13 cellular contexts compared by ENCODE assay signal in the genomic region with DNA sequence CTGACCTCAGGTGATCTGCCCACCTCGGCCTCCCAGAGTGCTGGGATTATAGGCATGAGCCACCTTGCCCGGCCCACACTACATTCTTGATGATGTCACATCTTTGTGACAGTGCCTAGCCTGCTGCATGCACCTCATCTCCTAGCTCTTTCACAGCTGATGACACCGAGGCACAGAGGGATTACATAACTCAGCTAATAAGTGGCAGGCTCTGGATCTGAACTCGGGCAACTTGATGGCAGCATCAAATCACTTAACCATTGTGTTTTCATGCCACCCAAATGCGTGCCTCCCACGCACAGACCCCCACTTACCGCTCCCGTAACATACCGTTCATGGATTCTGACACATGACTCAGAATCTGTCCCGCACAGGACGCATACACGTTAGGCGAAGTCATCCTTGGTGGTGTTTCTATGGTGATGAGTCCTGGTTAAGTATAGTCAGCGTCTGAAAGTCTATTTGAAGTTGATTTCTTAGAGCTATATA. TPM values are rescaled to one million over a fixed set of nuclear protein-coding genes. Genes with fewer than 3 reads are reported as not detected.
DNase-seq lines count a peak whose midpoint lies in the region; ATAC-seq, FAIRE-seq and TF ChIP-seq lines count a peak whose summit lies in the region.
"Had no signal": no experiment of that assay in that cellular context is flagged by ENCODE, and none has a peak within 500 bp of the region (broad histone marks: within the 10 kb centered on the region; RNA-seq: fewer than 3 reads in every experiment).

No MANE protein-coding gene starts in this region.

- in situ Hi-C loops in astrocyte of the spinal cord (cut with HindIII; ENCODE audit: low sequenced_read_pairs): no loop called here

- H3K4me3 ChIP-seq in astrocyte of the spinal cord (ENCODE audit: low read depth, low read length): no peak overlapping the region
- H3K4me3 ChIP-seq: BLaER1 treated with 17β-estradiol and CSF1 and Interleukin-3, amounts not matched to agents 10 nM and 100 nM had no signal

- DNase-seq in A172 (ENCODE audit: low spot score) (peak; percentile 59), HCEC 1CT (peak; percentile 57), astrocyte of the spinal cord (ENCODE audit: low read depth, low spot score) (peak; percentile 85), kidney glomerular epithelial cell (lab: John Stamatoyannopoulos, UW) (peak; percentile 92), T1000 (lab: John Stamatoyannopoulos, UW) (no peak), cerebellar nuclear complex (lab: John Stamatoyannopoulos, UW) (no peak), frontal cortex (ENCODE audit: low spot score in 2 of 2) (no peak)
- DNase-seq: activated T-cell treated with anti-CD3 and anti-CD28 coated beads, Interleukin-2, amount 50 U/mL, for 48 hours; MV-4-11; NK-92 treated with Interleukin-12 subunit alpha and Interleukin-12 subunit beta, amount 100 ng/mL, for 24 hours had no signal

- no peak for TF ChIP-seq CTCF in astrocyte of the spinal cord (IDR thresholded peaks at IDR 0.05; ENCODE audit: low read depth, low read length)

- no peak for ATAC-seq in GM21576 (IDR thresholded peaks at IDR 0.05; ENCODE audit: unreplicated experiment)

- no peak for FAIRE-seq in frontal cortex (lab: Jason Lieb, UNC)
- FAIRE-seq: keratinocyte had no signal

RNA-seq across cellular contexts. Expression of gene TMEM120B, which starts 7.4 kb away (rescaled TPM):
- total RNA-seq in A172 (2014; rRNA removed; shearing (Covaris generic)): 4.6 and 5.5 TPM in 2 replicates
- 8.6 TPM for total RNA-seq in frontal cortex

RNA-seq across cellular contexts. Expression of gene MORN3, which starts 50.5 kb away (rescaled TPM):
- total RNA-seq in A172 (2014; rRNA removed; shearing (Covaris generic)): 0.02 and 1.5 TPM in 2 replicates
- total RNA-seq in frontal cortex: 3.3 TPM

Comparison
In these comparisons a context has a peak if more than half of its experiments do, and no peak if none do; other contexts are left out.
1. DNase-seq: peak in A172 (single experiment), HCEC 1CT (single experiment), astrocyte of the spinal cord (single experiment) and kidney glomerular epithelial cell (single experiment); none in T1000 (single experiment), cerebellar nuclear complex (0 of 2) and frontal cortex (0 of 2).